8 cellular contexts compared by ENCODE assay signal in the genomic region with DNA sequence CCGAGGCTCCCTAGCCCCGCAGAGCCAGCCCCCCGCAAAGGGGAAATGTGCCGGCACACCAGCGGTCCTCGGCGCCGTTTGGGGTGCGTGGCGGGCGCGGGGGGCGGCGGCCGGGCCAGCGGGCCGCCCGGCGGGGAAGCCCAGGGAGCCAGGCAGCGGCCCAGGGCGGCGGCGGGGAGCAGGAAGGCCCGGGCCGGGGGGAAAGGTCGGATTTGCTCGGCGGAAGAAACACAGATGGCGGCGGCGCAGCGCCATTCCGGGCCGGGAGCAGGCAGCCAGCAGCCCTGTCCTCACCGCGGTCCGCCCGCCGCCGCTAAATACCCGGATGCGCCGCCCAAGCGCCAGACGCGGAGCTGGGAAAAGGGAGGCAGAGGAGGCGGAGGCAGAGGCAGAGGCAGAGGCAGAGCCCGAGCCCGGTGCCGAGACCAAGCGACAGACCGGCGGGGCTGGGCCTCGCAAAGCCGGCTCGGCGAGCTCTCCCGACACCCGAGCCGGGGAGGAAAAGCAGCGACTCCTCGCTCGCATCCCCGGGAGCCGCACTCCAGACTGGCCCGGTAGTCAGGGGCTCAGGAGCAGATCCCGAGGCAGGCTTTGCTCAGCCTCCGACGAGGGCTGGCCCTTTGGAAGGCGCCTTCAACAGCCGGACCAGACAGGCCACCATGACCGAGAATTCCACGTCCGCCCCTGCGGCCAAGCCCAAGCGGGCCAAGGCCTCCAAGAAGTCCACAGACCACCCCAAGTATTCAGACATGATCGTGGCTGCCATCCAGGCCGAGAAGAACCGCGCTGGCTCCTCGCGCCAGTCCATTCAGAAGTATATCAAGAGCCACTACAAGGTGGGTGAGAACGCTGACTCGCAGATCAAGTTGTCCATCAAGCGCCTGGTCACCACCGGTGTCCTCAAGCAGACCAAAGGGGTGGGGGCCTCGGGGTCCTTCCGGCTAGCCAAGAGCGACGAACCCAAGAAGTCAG. TPM values are rescaled to one million over a fixed set of nuclear protein-coding genes. Genes with fewer than 3 reads are reported as not detected.
DNase-seq lines count a peak whose midpoint lies in the region; ATAC-seq and TF ChIP-seq lines count a peak whose summit lies in the region.

No MANE protein-coding gene starts in this region.

- no peaks in the 10 kb centered on the region; the same call in 1 of the 2 replicates for H3K36me3 Mint-ChIP-seq in HFFc6 (ENCODE audit: low read depth)
- peaks cover 0 to 5% (median 0%) of the 10 kb centered on the region in 5 donors for H3K36me3 Mint-ChIP-seq in naive thymus-derived CD4-positive, alpha-beta T cell
- peaks cover 0 to 4% of the 10 kb centered on the region in 2 donors for H3K36me3 Mint-ChIP-seq in stimulated activated naive B cell treated with anti-CD40 and anti-IgM and Interleukin-4, amounts not matched to agents 10 μg/mL and 1 μg/mL and 100 μg/mL, for 72 hours

- H3K27me3 ChIP-seq in naive thymus-derived CD4-positive, alpha-beta T cell (ENCODE audit: control insufficient read depth in 2 of 2, insufficient read depth in 2 of 2, low read length in 2 of 2) = peaks cover 0 to 20% of the 10 kb centered on the region in 2 donors

- no peaks in the 10 kb centered on the region for H3K9me3 Mint-ChIP-seq in HFFc6
- H3K9me3 Mint-ChIP-seq in naive thymus-derived CD4-positive, alpha-beta T cell = peaks cover 0 to 2% (median 0%) of the 10 kb centered on the region in 11 donors
- no peaks in the 10 kb centered on the region for H3K9me3 Mint-ChIP-seq in stimulated activated naive B cell treated with anti-CD40 and anti-IgM and Interleukin-4, amounts not matched to agents 10 μg/mL and 1 μg/mL and 100 μg/mL, for 72 hours

- ATAC-seq in naive thymus-derived CD4-positive, alpha-beta T cell = peak; percentile 49
- ATAC-seq in stimulated activated naive B cell treated with anti-CD40 and anti-IgM and Interleukin-4, amounts not matched to agents 10 μg/mL and 1 μg/mL and 100 μg/mL, for 72 hours (replicated peaks) = peak; percentile 43 to 44
- no peak for ATAC-seq in HG03139 (IDR thresholded peaks at IDR 0.05; ENCODE audit: unreplicated experiment)

- H3K36me3 ChIP-seq in naive thymus-derived CD4-positive, alpha-beta T cell (ENCODE audit: control insufficient read depth in 2 of 3, insufficient read depth in 3 of 3, low read length in 3 of 3) = no peaks in the 10 kb centered on the region

- no peaks in the 10 kb centered on the region for H3K9me3 ChIP-seq in naive thymus-derived CD4-positive, alpha-beta T cell (ENCODE audit: control insufficient read depth in 2 of 3, low read length in 3 of 3)

- H3K4me1 ChIP-seq in naive thymus-derived CD4-positive, alpha-beta T cell (ENCODE audit: control insufficient read depth in 2 of 2, insufficient read depth in 2 of 2, low read length in 2 of 2) = peaks cover 14 to 32% of the 10 kb centered on the region in 2 donors

- POLR2A ChIA-PET in RWPE1 (lab: Yijun Ruan, JAX; ENCODE audit: low non-redundant PET) = interaction anchor here (0.6 to 1.0 kb wide), 2 partner anchors 93 to 197 kb away, joined by 3 to 7 read pairs; partner anchors contain the start of gene GGA1
- POLR2A ChIA-PET in naive thymus-derived CD4-positive, alpha-beta T cell (lab: Charles Lee) = interaction anchor here (0.9 kb wide), 1 partner anchor 469 kb away, joined by 3 read pairs; no protein-coding TSS in a partner anchor

- peak overlapping the region; percentile 76 for H3K4me3 ChIP-seq in AG09309 (ENCODE audit: control insufficient read depth, low read depth, low read length)
- H3K4me3 ChIP-seq in fibroblast of pulmonary artery (replicated peaks; ENCODE audit: low read depth, low read length) = peak overlapping the region; percentile 70
- peak overlapping the region; percentile 52 for H3K4me3 ChIP-seq in naive thymus-derived CD4-positive, alpha-beta T cell (ENCODE audit: low read length)

- peaks cover 5% of the 10 kb centered on the region for H3K27me3 Mint-ChIP-seq in HFFc6 (ENCODE audit: insufficient read depth)
- H3K27me3 Mint-ChIP-seq in naive thymus-derived CD4-positive, alpha-beta T cell = peaks cover 4 to 50% (median 27%) of the 10 kb centered on the region in 5 donors
- peaks cover 55 to 82% of the 10 kb centered on the region in 2 donors for H3K27me3 Mint-ChIP-seq in stimulated activated naive B cell treated with anti-CD40 and anti-IgM and Interleukin-4, amounts not matched to agents 10 μg/mL and 1 μg/mL and 100 μg/mL, for 72 hours

- peak overlapping the region; percentile 85 for H3K27ac ChIP-seq in RWPE1
- peak overlapping the region; percentile 61 for H3K27ac ChIP-seq in naive thymus-derived CD4-positive, alpha-beta T cell (ENCODE audit: low read depth, low read length)

- CTCF ChIA-PET in RWPE1 (lab: Yijun Ruan, JAX) = interaction anchor here (0.6 kb wide), 1 partner anchor 125 kb away, joined by 7 read pairs; no protein-coding TSS in a partner anchor
- CTCF ChIA-PET in naive thymus-derived CD4-positive, alpha-beta T cell (lab: Charles Lee) = interaction anchor here (0.6 kb wide), 1 partner anchor 30 kb away, joined by 3 read pairs; no protein-coding TSS in a partner anchor

- intact Hi-C loops in naive thymus-derived CD4-positive, alpha-beta T cell (cut with micrococcal nuclease) = loop anchor here (5.0 to 10.0 kb wide), 8 partner anchors 42 to 987 kb away; partner anchors contain the start of genes C22orf23 (in 1 of the 2), DNAL4 (in 1 of the 2), EIF3L (in 1 of the 2) and LGALS1 (in 1 of the 2)

- H3K27ac Mint-ChIP-seq in HFFc6 = peak overlapping the region; percentile 84
- H3K27ac Mint-ChIP-seq in naive thymus-derived CD4-positive, alpha-beta T cell = peak overlapping the region in 8 of 9 donors; percentile 30 to 78 (median 60)
- peak overlapping the region; percentile 84 for H3K27ac Mint-ChIP-seq in stimulated activated naive B cell treated with anti-CD40 and anti-IgM and Interleukin-4, amounts not matched to agents 10 μg/mL and 1 μg/mL and 100 μg/mL, for 72 hours

- peaks cover 48% of the 10 kb centered on the region for H3K4me1 Mint-ChIP-seq in HFFc6 (ENCODE audit: low read depth)
- H3K4me1 Mint-ChIP-seq in naive thymus-derived CD4-positive, alpha-beta T cell = peaks cover 15 to 56% (median 48%) of the 10 kb centered on the region in 7 donors
- H3K4me1 Mint-ChIP-seq in stimulated activated naive B cell treated with anti-CD40 and anti-IgM and Interleukin-4, amounts not matched to agents 10 μg/mL and 1 μg/mL and 100 μg/mL, for 72 hours = peaks cover 29 to 58% of the 10 kb centered on the region in 2 donors

- TF ChIP-seq CTCF in AG09309 (IDR thresholded peaks at IDR 0.05; ENCODE audit: control insufficient read depth, insufficient read depth, low read depth, low read length, missing control alignments) = no peak
- TF ChIP-seq CTCF in HFFc6 (IDR thresholded peaks at IDR 0.05) = no peak
- no peak for TF ChIP-seq CTCF in RWPE1 (conservative IDR thresholded peaks at IDR 0.05; ENCODE audit: low read depth)
- no peak for TF ChIP-seq CTCF in fibroblast of pulmonary artery (IDR thresholded peaks at IDR 0.05; ENCODE audit: low read length, missing control alignments)

- H3K4me3 Mint-ChIP-seq in HFFc6 = peak overlapping the region; percentile 91
- peak overlapping the region; percentile 67 to 90 (median 80) for H3K4me3 Mint-ChIP-seq in naive thymus-derived CD4-positive, alpha-beta T cell
- H3K4me3 Mint-ChIP-seq in stimulated activated naive B cell treated with anti-CD40 and anti-IgM and Interleukin-4, amounts not matched to agents 10 μg/mL and 1 μg/mL and 100 μg/mL, for 72 hours = peak overlapping the region; percentile 78 to 79

- DNase-seq in AG09309 (ENCODE audit: low read depth) (no peak), HFFc6 (peak; percentile 85), RWPE1 (ENCODE audit: low spot score) (peak; percentile 69), fibroblast of pulmonary artery (ENCODE audit: low read depth) (peak; percentile 86)
- DNase-seq in activated effector memory CD4-positive, alpha-beta T cell treated with anti-CD3 and anti-CD28 coated beads, Interleukin-2, amount 50 U/mL, for 16 hours = peak; percentile 87
- DNase-seq in naive thymus-derived CD4-positive, alpha-beta T cell = peak; percentile 43 to 93 (median 65)
- peak; percentile 48 for DNase-seq in stimulated activated naive B cell treated with anti-CD40 and anti-IgM and Interleukin-4, amounts not matched to agents 10 μg/mL and 1 μg/mL and 100 μg/mL, for 72 hours

RNA-seq across cellular contexts. Expression of gene GCAT, which starts 2.6 kb away (rescaled TPM):
- total RNA-seq in HFFc6 (2021; fragmentation: NEBNext Ultra II Directional; extraction: Animal tissue kit (Norgen Biotek cat#: 25700)) = 10 to 100 TPM; 27.6 to 42.3 (median 29.2) TPM
- total RNA-seq in naive thymus-derived CD4-positive, alpha-beta T cell = 10 to 100 TPM in 1 of 5 experiments, 1 to 10 TPM in 4; 1.1 to 14.6 (median 5.4) TPM
- polyA plus RNA-seq in naive thymus-derived CD4-positive, alpha-beta T cell = 1 to 10 TPM; 7.8 to 8.1 TPM

RNA-seq across cellular contexts. Expression of gene GALR3, which starts 18.0 kb away (rescaled TPM):
- total RNA-seq in HFFc6 (2021; fragmentation: NEBNext Ultra II Directional; extraction: Animal tissue kit (Norgen Biotek cat#: 25700)) = not detected
- total RNA-seq in naive thymus-derived CD4-positive, alpha-beta T cell = not detected
- not detected for polyA plus RNA-seq in naive thymus-derived CD4-positive, alpha-beta T cell

RNA-seq across cellular contexts. Expression of gene ANKRD54, which starts 39.0 kb away (rescaled TPM):
- 10 to 100 TPM; 18.3 to 25.4 (median 20.9) TPM for total RNA-seq in HFFc6 (2021; fragmentation: NEBNext Ultra II Directional; extraction: Animal tissue kit (Norgen Biotek cat#: 25700))
- 10 to 100 TPM; 18.9 to 26.2 (median 20.4) TPM for total RNA-seq in naive thymus-derived CD4-positive, alpha-beta T cell
- 10 to 100 TPM; 14.3 to 18.5 TPM for polyA plus RNA-seq in naive thymus-derived CD4-positive, alpha-beta T cell

RNA-seq across cellular contexts. Expression of gene EIF3L, which starts 44.0 kb away (rescaled TPM):
- 100 to 1,000 TPM; 306 to 371 (median 357) TPM for total RNA-seq in HFFc6 (2021; fragmentation: NEBNext Ultra II Directional; extraction: Animal tissue kit (Norgen Biotek cat#: 25700))
- total RNA-seq in naive thymus-derived CD4-positive, alpha-beta T cell = 100 to 1,000 TPM; 383 to 586 (median 525) TPM
- 100 to 1,000 TPM; 338 to 419 TPM for polyA plus RNA-seq in naive thymus-derived CD4-positive, alpha-beta T cell
